In the genomic region with DNA sequence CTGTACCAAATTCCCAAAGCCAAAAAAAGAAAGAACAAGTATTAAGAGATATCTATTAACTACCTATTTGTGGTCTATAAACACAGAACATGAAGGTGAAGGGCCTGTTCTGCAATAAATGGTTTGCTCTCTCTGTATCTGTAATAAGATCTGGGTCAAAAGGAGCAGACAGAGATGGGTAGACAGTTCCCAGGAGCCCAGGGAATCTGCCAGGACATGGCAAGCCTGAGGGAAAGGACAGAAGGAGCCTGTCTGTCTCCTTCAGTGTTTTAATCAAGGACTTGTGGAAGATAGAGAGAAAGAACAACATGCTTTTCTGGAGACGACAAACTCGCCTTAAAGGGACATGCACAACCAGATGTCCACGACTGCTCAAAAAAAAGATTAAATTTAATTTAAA, we compare ENCODE assay signal across 22 cellular contexts.
"Had no signal": no experiment of that assay in that cellular context is flagged by ENCODE, and none has a peak within 500 bp of the region (broad histone marks: within the 10 kb centered on the region; RNA-seq: fewer than 3 reads in every experiment).

No MANE protein-coding gene starts in this region.

- H3K9me3 Mint-ChIP-seq: activated CD4-positive, alpha-beta memory T cell treated with anti-CD3 and anti-CD28 coated beads for 36 hours; activated T-cell treated with anti-CD3 and anti-CD28 coated beads, Interleukin-2, amount 50 U/mL, for 72 hours; central memory CD8-positive, alpha-beta T cell; dendritic cell treated with granulocyte-macrophage colony-stimulating factor and Interleukin-4, amounts not matched to agents 40 ng/mL and 50 ng/mL, for 4 days; effector memory CD8-positive, alpha-beta T cell; naive B cell; stimulated activated naive CD8-positive, alpha-beta T cell treated with anti-CD3 and anti-CD28 coated beads, Interleukin-15, Interleukin-2, amounts not matched to agents 100 ng/mL and 50 ng/mL, for 24 hours; T-helper 1 cell treated with Interleukin-12 subunit alpha and Interleukin-12 subunit beta and Interleukin-4 antibody, amounts not matched to agents 30 μg/mL and 1 μg/mL, for 36 hours had no signal

- H3K27me3 Mint-ChIP-seq: activated CD4-positive, alpha-beta memory T cell treated with anti-CD3 and anti-CD28 coated beads for 36 hours; activated CD4-positive, alpha-beta T cell treated with anti-CD3 and anti-CD28 coated beads for 36 hours; activated naive CD8-positive, alpha-beta T cell; brain; central memory CD8-positive, alpha-beta T cell; dendritic cell treated with granulocyte-macrophage colony-stimulating factor and Interleukin-4, amounts not matched to agents 40 ng/mL and 50 ng/mL, for 4 days; effector memory CD8-positive, alpha-beta T cell; naive B cell; stimulated activated naive CD8-positive, alpha-beta T cell treated with anti-CD3 and anti-CD28 coated beads, Interleukin-15, Interleukin-2, amounts not matched to agents 100 ng/mL and 50 ng/mL, for 24 hours had no signal

- H3K27me3 ChIP-seq: gastrocnemius medialis, heart right ventricle, neural progenitor cell, ovary, right lobe of liver had no signal

- H2AFZ ChIP-seq: neural progenitor cell had no signal

- H3K27ac Mint-ChIP-seq: activated CD4-positive, alpha-beta memory T cell treated with anti-CD3 and anti-CD28 coated beads for 36 hours; activated CD4-positive, alpha-beta T cell treated with anti-CD3 and anti-CD28 coated beads for 36 hours; activated naive CD8-positive, alpha-beta T cell; activated T-cell treated with anti-CD3 and anti-CD28 coated beads, Interleukin-2, amount 50 U/mL, for 72 hours; neural progenitor cell; stimulated activated naive CD8-positive, alpha-beta T cell treated with anti-CD3 and anti-CD28 coated beads, Interleukin-15, Interleukin-2, amounts not matched to agents 100 ng/mL and 50 ng/mL, for 24 hours; T-helper 1 cell treated with Interleukin-12 subunit alpha and Interleukin-12 subunit beta and Interleukin-4 antibody, amounts not matched to agents 30 μg/mL and 1 μg/mL, for 36 hours had no signal

- H3K36me3 ChIP-seq: gastrocnemius medialis, heart right ventricle, neural progenitor cell, ovary, right lobe of liver had no signal

- H3K4me2 ChIP-seq: neural progenitor cell, smooth muscle cell had no signal

- H3K9me3 ChIP-seq: gastrocnemius medialis, ovary, right lobe of liver had no signal

- DNase-seq: activated CD4-positive, alpha-beta memory T cell treated with anti-CD3 and anti-CD28 coated beads for 36 hours; activated CD4-positive, alpha-beta T cell treated with anti-CD3 and anti-CD28 coated beads for 36 hours; activated gamma-delta T cell; activated T-cell treated with anti-CD3 and anti-CD28 coated beads, Interleukin-2, amount 50 U/mL, for 72 hours; amniotic stem cell; effector memory CD8-positive, alpha-beta T cell; gastrocnemius medialis; heart right ventricle; naive B cell; ovary; right lobe of liver; stimulated activated CD4-positive, alpha-beta T cell treated with anti-CD3 and anti-CD28 coated beads, Interleukin-4, amount 100 ng/mL, for 4 hours; stimulated activated CD8-positive, alpha-beta memory T cell treated with anti-CD3 and anti-CD28 coated beads, Interleukin-4, amount 100 ng/mL, for 48 hours had no signal

- ATAC-seq: activated CD4-positive, alpha-beta T cell treated with anti-CD3 and anti-CD28 coated beads for 36 hours; activated T-cell treated with anti-CD3 and anti-CD28 coated beads, Interleukin-2, amount 50 U/mL, for 72 hours; effector memory CD8-positive, alpha-beta T cell; gastrocnemius medialis; right lobe of liver had no signal

- H3K4me3 ChIP-seq: gastrocnemius medialis, heart right ventricle, neural progenitor cell, ovary, right lobe of liver, smooth muscle cell had no signal

- H3K9ac ChIP-seq: neural progenitor cell had no signal

- H3K4me3 Mint-ChIP-seq: activated CD4-positive, alpha-beta memory T cell treated with anti-CD3 and anti-CD28 coated beads for 36 hours; activated CD4-positive, alpha-beta T cell treated with anti-CD3 and anti-CD28 coated beads for 36 hours; activated naive CD8-positive, alpha-beta T cell; activated T-cell treated with anti-CD3 and anti-CD28 coated beads, Interleukin-2, amount 50 U/mL, for 72 hours; brain; central memory CD8-positive, alpha-beta T cell; dendritic cell treated with granulocyte-macrophage colony-stimulating factor and Interleukin-4, amounts not matched to agents 40 ng/mL and 50 ng/mL, for 4 days; effector memory CD8-positive, alpha-beta T cell; naive B cell; neural progenitor cell; stimulated activated naive CD8-positive, alpha-beta T cell treated with anti-CD3 and anti-CD28 coated beads, Interleukin-15, Interleukin-2, amounts not matched to agents 100 ng/mL and 50 ng/mL, for 24 hours; T-helper 1 cell treated with Interleukin-12 subunit alpha and Interleukin-12 subunit beta and Interleukin-4 antibody, amounts not matched to agents 30 μg/mL and 1 μg/mL, for 36 hours had no signal

- H3K27ac ChIP-seq: epithelial cell of prostate, gastrocnemius medialis, neural progenitor cell, right lobe of liver had no signal
